Comparison of ENCODE assay signal across 23 cellular contexts in genomic region chr3:190492129-190492528, GRCh38. TPM values are rescaled to one million over a fixed set of nuclear protein-coding genes. Genes with fewer than 3 reads are reported as not detected.
"Had no signal": no experiment of that assay in that cellular context is flagged by ENCODE, and none has a peak within 500 bp of the region (broad histone marks: within the 10 kb centered on the region; RNA-seq: fewer than 3 reads in every experiment).

No MANE protein-coding gene starts in this region.

- H3K27ac Mint-ChIP-seq: memory B cell; nephron; stimulated activated effector memory CD8-positive, alpha-beta T cell treated with anti-CD3 and anti-CD28 coated beads, Interleukin-12 subunit alpha, Interleukin-12 subunit beta, amount 100 ng/mL, for 72 hours; T-helper 2 cell treated with Interferon-gamma antibody and Interleukin-4, amounts not matched to agents 5 μg/mL and 100 μg/mL, for 36 hours had no signal

- ATAC-seq: sciatic nerve had no signal

- H3K4me3 ChIP-seq: body of pancreas, ovary, prostate gland, transverse colon had no signal

- H3K27ac ChIP-seq: body of pancreas, neutrophil, ovary, prostate gland, transverse colon, VCaP had no signal

- H3K4me1 ChIP-seq: prostate gland, transverse colon had no signal

- H3K27me3 ChIP-seq: body of pancreas, ovary had no signal

- H3K9me3 Mint-ChIP-seq: activated T-cell treated with anti-CD3 and anti-CD28 coated beads, Interleukin-2, amount 50 U/mL, for 24 hours; nephron; stimulated activated effector memory CD8-positive, alpha-beta T cell treated with anti-CD3 and anti-CD28 coated beads, Interleukin-12 subunit alpha, Interleukin-12 subunit beta, amount 100 ng/mL, for 72 hours; T-helper 2 cell treated with Interferon-gamma antibody and Interleukin-4, amounts not matched to agents 5 μg/mL and 100 μg/mL, for 36 hours had no signal

- H3K36me3 Mint-ChIP-seq: memory B cell; stimulated activated effector memory CD8-positive, alpha-beta T cell treated with anti-CD3 and anti-CD28 coated beads, Interleukin-12 subunit alpha, Interleukin-12 subunit beta, amount 100 ng/mL, for 72 hours had no signal

- H3K4me3 Mint-ChIP-seq: activated T-cell treated with anti-CD3 and anti-CD28 coated beads, Interleukin-2, amount 50 U/mL, for 24 hours; memory B cell; nephron; stimulated activated effector memory CD8-positive, alpha-beta T cell treated with anti-CD3 and anti-CD28 coated beads, Interleukin-12 subunit alpha, Interleukin-12 subunit beta, amount 100 ng/mL, for 72 hours; T-helper 2 cell treated with Interferon-gamma antibody and Interleukin-4, amounts not matched to agents 5 μg/mL and 100 μg/mL, for 36 hours had no signal

- H3K9me3 ChIP-seq: body of pancreas, neutrophil, ovary, prostate gland, transverse colon had no signal

- DNase-seq: anterior cingulate cortex; body of pancreas; dermis blood vessel endothelial cell; effector CD8-positive, alpha-beta T cell; erythroblast; foreskin fibroblast; ovary; small intestine; transverse colon had no signal

- H3K36me3 ChIP-seq: neutrophil, ovary, prostate gland, transverse colon had no signal

RNA-seq across cellular contexts. Expression of gene TMEM207, which starts 42.4 kb away (rescaled TPM):
- total RNA-seq: body of pancreas, dermis blood vessel endothelial cell, fibroblast of lung, glomerular endothelial cell, lower leg skin, myocyte, ovary, prostate gland, sciatic nerve, temporal lobe, transverse colon had no signal
